ENCODE assay signal across 24 cellular contexts in the genomic region with DNA sequence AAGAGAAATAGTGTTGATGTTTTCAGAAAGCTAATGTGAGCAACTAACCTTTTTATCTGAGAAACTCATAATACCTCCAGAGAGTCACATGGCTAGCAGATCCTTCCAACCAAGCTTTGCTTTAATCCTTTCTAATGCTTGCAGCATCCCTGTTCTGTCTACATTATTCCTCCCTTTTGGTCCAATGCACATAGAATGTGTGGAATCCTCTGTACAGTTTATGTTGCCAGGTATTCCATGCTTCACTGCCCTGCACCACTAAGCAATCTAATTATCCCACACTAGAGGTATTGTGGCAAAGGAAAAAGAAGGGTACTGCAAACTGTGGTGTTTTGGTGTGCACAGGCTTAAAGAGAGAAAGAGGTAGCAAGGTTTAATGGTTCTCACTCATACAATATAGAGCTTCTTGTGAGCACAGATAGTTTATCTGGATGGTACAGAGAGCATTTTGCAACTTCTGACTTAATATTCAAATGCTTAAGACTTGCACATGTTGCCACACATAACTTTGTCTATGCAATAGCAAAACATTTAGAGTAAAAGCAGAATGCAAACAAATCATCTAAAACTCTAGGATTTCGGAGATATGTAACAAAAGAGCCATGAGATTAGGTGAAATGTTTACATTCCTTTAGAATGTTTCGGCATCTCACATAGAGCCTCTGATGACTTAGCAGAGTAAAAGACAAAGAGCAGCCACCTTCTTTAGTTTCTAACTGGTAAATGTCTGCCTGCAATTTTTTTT.
A peak's percentile ranks its signal among the peaks of the same experiment; 100 is the strongest.
DNase-seq lines count a peak whose midpoint lies in the region; ATAC-seq and TF ChIP-seq lines count a peak whose summit lies in the region.
"Had no signal": no experiment of that assay in that cellular context is flagged by ENCODE, and none has a peak within 500 bp of the region (broad histone marks: within the 10 kb centered on the region; RNA-seq: fewer than 3 reads in every experiment).

No MANE protein-coding gene starts in this region.

- H3K9me3 Mint-ChIP-seq in activated CD8-positive, alpha-beta T cell treated with anti-CD3 and anti-CD28 coated beads for 36 hours: peaks cover 2% of the 10 kb centered on the region
- H3K9me3 Mint-ChIP-seq in activated T-cell treated with anti-CD3 and anti-CD28 coated beads, Interleukin-2, amount 50 U/mL, for 72 hours: peaks cover 0 to 7% of the 10 kb centered on the region in 2 donors

- peak overlapping the region; percentile 36 for H3K27ac ChIP-seq in mesodermal cell (ENCODE audit: low read depth, low read length, severe bottlenecking)

- H3K36me3 Mint-ChIP-seq in activated CD8-positive, alpha-beta T cell treated with anti-CD3 and anti-CD28 coated beads for 36 hours (ENCODE audit: low read depth): no peaks in the 10 kb centered on the region
- H3K36me3 Mint-ChIP-seq in activated T-cell treated with anti-CD3 and anti-CD28 coated beads, Interleukin-2, amount 50 U/mL, for 72 hours (ENCODE audit: insufficient read depth in 2 of 2): no peaks in the 10 kb centered on the region
- H3K36me3 Mint-ChIP-seq: activated naive CD4-positive, alpha-beta T cell treated with anti-CD3 and anti-CD28 coated beads, Interleukin-2, amount 50 U/mL, for 72 hours; naive thymus-derived CD4-positive, alpha-beta T cell; WTC11 had no signal

- TF ChIP-seq CTCF in choroid plexus epithelial cell (conservative IDR thresholded peaks at IDR 0.05; ENCODE audit: low read depth, low read length): no peak
- no peak for TF ChIP-seq CTCF in activated CD8-positive, alpha-beta T cell treated with anti-CD3 and anti-CD28 coated beads for 36 hours (IDR thresholded peaks at IDR 0.05)

- POLR2A ChIA-PET in activated CD8-positive, alpha-beta T cell treated with anti-CD3 and anti-CD28 coated beads for 36 hours (lab: Charles Lee): no interaction called here

- no peaks in the 10 kb centered on the region for H3K36me3 ChIP-seq in mesodermal cell (ENCODE audit: control insufficient read depth, insufficient read depth, low read length)

- peaks cover 11% of the 10 kb centered on the region for H3K4me1 ChIP-seq in mesodermal cell (ENCODE audit: control insufficient read depth, insufficient read depth, low read length, poor library complexity, severe bottlenecking)

- no peaks in the 10 kb centered on the region for H3K27me3 Mint-ChIP-seq in activated CD8-positive, alpha-beta T cell treated with anti-CD3 and anti-CD28 coated beads for 36 hours
- no peaks in the 10 kb centered on the region for H3K27me3 Mint-ChIP-seq in activated T-cell treated with anti-CD3 and anti-CD28 coated beads, Interleukin-2, amount 50 U/mL, for 72 hours (ENCODE audit: low read depth)
- H3K27me3 Mint-ChIP-seq: naive thymus-derived CD4-positive, alpha-beta T cell had no signal

- WGBS in mesodermal cell (ENCODE audit: insufficient coverage in 2 of 2), 2 experiments: 100% methylated on average over 1 of the region's 2 CpGs; no CpG with 5 or more reads in 1 of the 2 experiments

- intact Hi-C loops in activated CD8-positive, alpha-beta T cell treated with anti-CD3 and anti-CD28 coated beads for 36 hours (cut with micrococcal nuclease): no loop called here
- intact Hi-C loops in sciatic nerve (cut with DNase I): no loop called here

- peak; percentile 33 for DNase-seq in DMS79 treated with DMSO at 0.1 percent for 48 hours (lab: John Stamatoyannopoulos, UW)
- DNase-seq in NCI-H1694 treated with DMSO at 0.1 percent for 48 hours (lab: John Stamatoyannopoulos, UW): peak; percentile 56
- DNase-seq in choroid plexus epithelial cell (ENCODE audit: low read depth): peak; percentile 19
- DNase-seq in activated CD8-positive, alpha-beta T cell treated with anti-CD3 and anti-CD28 coated beads for 36 hours: no peak
- DNase-seq in sciatic nerve (ENCODE audit: low spot score): no peak
- DNase-seq in activated T-cell treated with anti-CD3 and anti-CD28 coated beads, Interleukin-2, amount 50 U/mL, for 72 hours: no peak
- DNase-seq: activated CD8-positive, alpha-beta T cell treated with anti-CD3 and anti-CD28 coated beads, Interleukin-2, amount 10 ng/mL, durations not matched to agents 7 days and 5 days; activated T-cell treated with anti-CD3 and anti-CD28 coated beads, Interleukin-2, amount 50 U/mL, for 4 hours; AML-193; GF-D8; naive thymus-derived CD4-positive, alpha-beta T cell; NCI-H1436; OCI-M1; SIG-M5; stimulated activated CD4-positive, alpha-beta T cell treated with anti-CD3 and anti-CD28 coated beads, Interleukin-4, amount 100 ng/mL, for 24 hours; substantia nigra had no signal

- H3K4me3 ChIP-seq in choroid plexus epithelial cell (ENCODE audit: low read depth, low read length) (no peak overlapping the region), mesodermal cell (ENCODE audit: extremely low read depth, insufficient read depth, low read length, poor library complexity, severe bottlenecking) (no peak overlapping the region)
- H3K4me3 ChIP-seq: GM12878, lung, smooth muscle cell had no signal

- no peak overlapping the region for H3K27ac Mint-ChIP-seq in activated CD8-positive, alpha-beta T cell treated with anti-CD3 and anti-CD28 coated beads for 36 hours
- no peak overlapping the region for H3K27ac Mint-ChIP-seq in activated T-cell treated with anti-CD3 and anti-CD28 coated beads, Interleukin-2, amount 50 U/mL, for 72 hours
- H3K27ac Mint-ChIP-seq: activated CD8-positive, alpha-beta T cell treated with anti-CD3 and anti-CD28 coated beads, Interleukin-2, amount 10 ng/mL, durations not matched to agents 7 days and 5 days; activated naive CD4-positive, alpha-beta T cell treated with anti-CD3 and anti-CD28 coated beads, Interleukin-2, amount 50 U/mL, for 72 hours; naive thymus-derived CD4-positive, alpha-beta T cell; WTC11 had no signal

- H3K4me1 Mint-ChIP-seq in activated CD8-positive, alpha-beta T cell treated with anti-CD3 and anti-CD28 coated beads for 36 hours (ENCODE audit: low read depth): no peaks in the 10 kb centered on the region
- H3K4me1 Mint-ChIP-seq in activated T-cell treated with anti-CD3 and anti-CD28 coated beads, Interleukin-2, amount 50 U/mL, for 72 hours (ENCODE audit: low read depth): no peaks in the 10 kb centered on the region

- no peaks in the 10 kb centered on the region for H3K9me3 ChIP-seq in mesodermal cell (ENCODE audit: control insufficient read depth, low read length)

- no peak overlapping the region for H3K4me3 Mint-ChIP-seq in activated CD8-positive, alpha-beta T cell treated with anti-CD3 and anti-CD28 coated beads for 36 hours
- no peak overlapping the region for H3K4me3 Mint-ChIP-seq in activated T-cell treated with anti-CD3 and anti-CD28 coated beads, Interleukin-2, amount 50 U/mL, for 72 hours
- H3K4me3 Mint-ChIP-seq: activated CD8-positive, alpha-beta T cell treated with anti-CD3 and anti-CD28 coated beads, Interleukin-2, amount 10 ng/mL, durations not matched to agents 7 days and 5 days; activated T-cell treated with anti-CD3 and anti-CD28 coated beads, Interleukin-2, amount 50 U/mL, for 4 hours; naive thymus-derived CD4-positive, alpha-beta T cell; WTC11 had no signal

- CTCF ChIA-PET in activated CD8-positive, alpha-beta T cell treated with anti-CD3 and anti-CD28 coated beads for 36 hours (lab: Charles Lee): no interaction called here

- ATAC-seq in activated CD8-positive, alpha-beta T cell treated with anti-CD3 and anti-CD28 coated beads for 36 hours: no peak
- ATAC-seq in sciatic nerve (no peak), HG03139 (IDR thresholded peaks at IDR 0.05; ENCODE audit: unreplicated experiment) (no peak)
- no peak for ATAC-seq in activated T-cell treated with anti-CD3 and anti-CD28 coated beads, Interleukin-2, amount 50 U/mL, for 72 hours (replicated peaks in 1 of 2)
- ATAC-seq: activated CD8-positive, alpha-beta T cell treated with anti-CD3 and anti-CD28 coated beads, Interleukin-2, amount 10 ng/mL, durations not matched to agents 7 days and 5 days; activated naive CD4-positive, alpha-beta T cell treated with anti-CD3 and anti-CD28 coated beads, Interleukin-2, amount 50 U/mL, for 72 hours; activated T-cell treated with anti-CD3 and anti-CD28 coated beads, Interleukin-2, amount 50 U/mL, for 4 hours; esophagus mucosa; GM12878; naive thymus-derived CD4-positive, alpha-beta T cell; WTC11 had no signal

Comparison
In these comparisons a context has a peak if more than half of its experiments do, and no peak if none do; other contexts are left out.
1. DNase-seq: peak in DMS79 treated with DMSO at 0.1 percent for 48 hours (single experiment), NCI-H1694 treated with DMSO at 0.1 percent for 48 hours (single experiment) and choroid plexus epithelial cell (single experiment); none in activated CD8-positive, alpha-beta T cell treated with anti-CD3 and anti-CD28 coated beads for 36 hours (single experiment), sciatic nerve (single experiment) and activated T-cell treated with anti-CD3 and anti-CD28 coated beads, Interleukin-2, amount 50 U/mL, for 72 hours (0 of 2).